Comparison of ENCODE assay signal across 10 cellular contexts in genomic region chr7:117582219-117582704, GRCh38.
DNase-seq lines count a peak whose midpoint lies in the region; ATAC-seq and TF ChIP-seq lines count a peak whose summit lies in the region.
"Had no signal": no experiment of that assay in that cellular context is flagged by ENCODE, and none has a peak within 500 bp of the region (broad histone marks: within the 10 kb centered on the region; RNA-seq: fewer than 3 reads in every experiment).

No MANE protein-coding gene starts in this region.

- H3K27ac ChIP-seq in gastrocnemius medialis, result no peak overlapping the region

- in situ Hi-C loops in gastrocnemius medialis (cut with MboI; ENCODE audit: low sequenced_read_pairs in 4 of 4), result no loop called here

- H3K27me3 ChIP-seq in gastrocnemius medialis, result no peaks in the 10 kb centered on the region

- ATAC-seq in SK-N-SH treated with all-trans-retinoic acid at 6 μM for 48 hours (peak; percentile 68), left cardiac atrium (peak; percentile 98 to 99), gastrocnemius medialis (peak; percentile 46 to 56), GM19328 (IDR thresholded peaks at IDR 0.05; ENCODE audit: unreplicated experiment) (no peak), HG03175 (IDR thresholded peaks at IDR 0.05; ENCODE audit: unreplicated experiment) (no peak), GM21528 (IDR thresholded peaks at IDR 0.05; ENCODE audit: low FRiP score, unreplicated experiment) (no peak)
- ATAC-seq: activated CD8-positive, alpha-beta T cell treated with anti-CD3 and anti-CD28 coated beads for 36 hours had no signal

- H3K36me3 ChIP-seq in gastrocnemius medialis, result no peaks in the 10 kb centered on the region

- intact Hi-C loops in left cardiac atrium (cut with DNase I) (no loop called here), gastrocnemius medialis (cut with DNase I; ENCODE audit: low total_unique reads) (no loop called here)

- TF ChIP-seq CTCF in gastrocnemius medialis (IDR thresholded peaks at IDR 0.05 in 4 of 5, conservative IDR thresholded peaks at IDR 0.05 in 1 of 5), result no peak

- TF ChIP-seq POLR2A in gastrocnemius medialis (IDR thresholded peaks at IDR 0.05), result no peak

- H3K9me3 ChIP-seq in gastrocnemius medialis, result no peaks in the 10 kb centered on the region

- DNase-seq in GM03348 (ENCODE audit: low spot score) (peak; percentile 55), left cardiac atrium (peak; percentile 65), gastrocnemius medialis (peak; percentile 5 to 24)
- DNase-seq in activated effector memory CD4-positive, alpha-beta T cell treated with Interleukin-2 at 50 U/mL for 16 hours, result no peak
- DNase-seq: activated CD8-positive, alpha-beta T cell treated with anti-CD3 and anti-CD28 coated beads for 36 hours; H7 had no signal

- no peak overlapping the region for H3K4me3 ChIP-seq in gastrocnemius medialis

- H3K4me1 ChIP-seq in gastrocnemius medialis, result no peaks in the 10 kb centered on the region

TF ChIP-seq in SK-N-SH treated with all-trans-retinoic acid at 6 μM for 48 hours, 23 proteins besides CTCF, POLR2A, EP300 and RAD21:
- TF ChIP-seq BACH2 (CRISPR knock-in tag; IDR thresholded peaks at IDR 0.05; ENCODE audit: borderline replicate concordance) (no peak), ISL1 (CRISPR knock-in tag; IDR thresholded peaks at IDR 0.05) (peak; percentile 69)

Comparison
In these comparisons a context has a peak if more than half of its experiments do, and no peak if none do; other contexts are left out.
1. ATAC-seq: peak in SK-N-SH treated with all-trans-retinoic acid at 6 μM for 48 hours (single experiment), left cardiac atrium (2 of 2) and gastrocnemius medialis (2 of 2); none in GM19328 (single experiment), HG03175 (single experiment) and GM21528 (single experiment).